Comparison of ENCODE assay signal across 8 cellular contexts in the genomic region with DNA sequence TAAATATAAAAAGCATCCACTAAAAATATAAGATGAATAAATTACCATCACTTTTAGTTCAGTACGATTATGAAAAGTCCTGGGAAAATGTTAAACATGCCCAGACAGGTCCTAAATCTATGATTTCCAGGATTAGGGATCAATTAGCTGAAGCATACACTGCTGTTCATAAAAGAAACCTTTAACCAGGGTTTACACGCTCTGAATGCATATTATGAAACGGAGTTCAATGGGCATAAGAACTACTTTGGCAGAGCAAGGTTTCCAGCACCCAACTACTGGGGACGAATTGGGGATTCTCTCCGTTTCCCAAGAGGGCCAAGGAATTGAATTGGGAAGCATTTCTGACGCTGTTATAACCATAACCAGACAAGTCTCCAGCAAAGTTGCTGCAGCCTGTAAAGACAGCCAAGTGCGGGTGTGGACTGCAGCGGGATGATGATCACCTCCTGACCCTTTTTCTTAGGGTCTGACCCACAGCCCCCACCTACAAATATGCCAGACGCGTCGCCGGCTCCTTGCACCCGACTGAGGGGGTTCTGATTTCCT. TPM values are rescaled to one million over a fixed set of nuclear protein-coding genes. Genes with fewer than 3 reads are reported as not detected.
DNase-seq lines count a peak whose midpoint lies in the region; ATAC-seq and TF ChIP-seq lines count a peak whose summit lies in the region.

No MANE protein-coding gene starts in this region.

- peak overlapping the region; percentile 95 for H3K4me3 Mint-ChIP-seq in chondrocyte (ENCODE audit: unreplicated experiment)
- peak overlapping the region; percentile 85 to 95 (median 92) for H3K4me3 Mint-ChIP-seq in naive B cell

- peak overlapping the region; percentile 84 to 100 (median 93) for H3K4me2 ChIP-seq in BLaER1 treated with 17β-estradiol and CSF1 and Interleukin-3, amounts not matched to agents 10 nM and 100 nM

- H3K4me3 ChIP-seq in BLaER1 treated with 17β-estradiol and CSF1 and Interleukin-3, amounts not matched to agents 10 nM and 100 nM: peak overlapping the region; percentile 87 to 99 (median 94)

- H3K27me3 Mint-ChIP-seq in chondrocyte (ENCODE audit: low read depth) (no peaks in the 10 kb centered on the region), naive B cell (no peaks in the 10 kb centered on the region)

- H3K27me3 ChIP-seq in BLaER1 treated with 17β-estradiol and CSF1 and Interleukin-3, amounts not matched to agents 10 nM and 100 nM: no peaks in the 10 kb centered on the region

- peak; percentile 45 for DNase-seq in M059J (ENCODE audit: low read depth)
- no peak for DNase-seq in chondrocyte (ENCODE audit: low spot score)
- DNase-seq in naive B cell: no peak
- DNase-seq in stimulated activated CD4-positive, alpha-beta T cell treated with anti-CD3 and anti-CD28 coated beads, Interleukin-15, amount 100 ng/mL, for 24 hours: no peak
- no peak for DNase-seq in DMS153 (lab: John Stamatoyannopoulos, UW)

- H3K4me1 ChIP-seq in BLaER1 treated with 17β-estradiol and CSF1 and Interleukin-3, amounts not matched to agents 10 nM and 100 nM: peaks cover 31 to 64% (median 45%) of the 10 kb centered on the region in 10 experiments

- H3K4me1 Mint-ChIP-seq in chondrocyte (ENCODE audit: low read depth): peaks cover 62% of the 10 kb centered on the region
- peaks cover 20 to 29% (median 22%) of the 10 kb centered on the region in 3 donors for H3K4me1 Mint-ChIP-seq in naive B cell

- peak overlapping the region; percentile 94 to 99 (median 97) for H3K9ac ChIP-seq in BLaER1 treated with 17β-estradiol and CSF1 and Interleukin-3, amounts not matched to agents 10 nM and 100 nM

- H3K27ac Mint-ChIP-seq in chondrocyte (ENCODE audit: unreplicated experiment): peak overlapping the region; percentile 85
- peak overlapping the region in 3 of 6 donors; percentile 66 to 89 (median 82) for H3K27ac Mint-ChIP-seq in naive B cell

- peaks cover 54 to 66% (median 65%) of the 10 kb centered on the region in 11 experiments for H4K20me1 ChIP-seq in BLaER1 treated with 17β-estradiol and CSF1 and Interleukin-3, amounts not matched to agents 10 nM and 100 nM

- ATAC-seq in naive B cell (ENCODE audit: low read depth in 2 of 2): no peak
- no peak for ATAC-seq in GM18517 (IDR thresholded peaks at IDR 0.05; ENCODE audit: unreplicated experiment)
- ATAC-seq in GM19467 (IDR thresholded peaks at IDR 0.05; ENCODE audit: unreplicated experiment): no peak

- H3K36me3 Mint-ChIP-seq in chondrocyte (ENCODE audit: low read depth): peaks cover 10% of the 10 kb centered on the region
- no peaks in the 10 kb centered on the region for H3K36me3 Mint-ChIP-seq in naive B cell

- H3K27ac ChIP-seq in BLaER1 treated with 17β-estradiol and CSF1 and Interleukin-3, amounts not matched to agents 10 nM and 100 nM: peak overlapping the region; percentile 82 to 98 (median 96); a peak in 21 of 22 replicates

- no peaks in the 10 kb centered on the region for H3K9me3 ChIP-seq in BLaER1 treated with 17β-estradiol and CSF1 and Interleukin-3, amounts not matched to agents 10 nM and 100 nM (replicated peaks in 1 of 11)

- TF ChIP-seq CTCF in chondrocyte (IDR thresholded peaks at IDR 0.05): no peak

- H3K9me3 Mint-ChIP-seq in chondrocyte (ENCODE audit: low read depth) (no peaks in the 10 kb centered on the region), naive B cell (no peaks in the 10 kb centered on the region)

- peaks cover 11 to 58% (median 41%) of the 10 kb centered on the region in 11 experiments; a peak in 20 of 22 replicates for H3K36me3 ChIP-seq in BLaER1 treated with 17β-estradiol and CSF1 and Interleukin-3, amounts not matched to agents 10 nM and 100 nM

RNA-seq across cellular contexts. Expression of gene SLC30A1, which starts 1.6 kb away (rescaled TPM):
- total RNA-seq in M059J (2014; rRNA removed; shearing (Covaris generic)): 8.2 and 16.1 TPM in 2 replicates
- 13.9 to 18.3 TPM (median 18.2 TPM) in 3 replicates for total RNA-seq in chondrocyte
- 1 to 10 TPM in 2 of 6 donors, under 1 TPM in 4; 0.73 to 1.7 (median 1.00) TPM for polyA plus RNA-seq in naive B cell (ENCODE audit: low read depth in 6 of 6)
